15 cellular contexts compared by ENCODE assay signal in the genomic region with DNA sequence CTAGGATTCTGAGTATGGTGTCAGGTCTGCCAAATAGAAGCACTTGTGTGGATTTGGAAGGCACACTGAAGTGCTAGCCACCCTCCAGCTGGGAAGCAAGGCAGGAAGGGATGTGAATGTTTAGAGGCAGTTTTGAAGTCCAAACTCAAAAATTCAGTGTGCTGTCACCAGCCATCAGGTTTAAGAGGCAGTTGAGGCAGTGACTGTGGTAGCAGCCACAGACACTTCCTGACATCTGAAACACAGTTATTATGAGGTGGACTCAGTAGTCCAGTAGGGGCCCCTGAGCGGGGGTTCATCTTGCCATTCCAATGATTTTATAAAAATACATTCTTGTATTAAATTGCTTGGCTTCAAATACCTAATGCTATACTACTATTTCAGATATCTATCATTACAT.
"Had no signal": no experiment of that assay in that cellular context is flagged by ENCODE, and none has a peak within 500 bp of the region (broad histone marks: within the 10 kb centered on the region; RNA-seq: fewer than 3 reads in every experiment).

No MANE protein-coding gene starts in this region.

- H3K36me3 ChIP-seq: thoracic aorta, upper lobe of right lung had no signal

- ATAC-seq: left lobe of liver; stimulated activated naive B cell treated with anti-CD40 and anti-IgM and Interleukin-4, amounts not matched to agents 10 μg/mL and 1 μg/mL and 100 μg/mL, for 72 hours; upper lobe of right lung had no signal

- H3K9me3 Mint-ChIP-seq: stimulated activated naive B cell treated with anti-CD40 and anti-IgM and Interleukin-4, amounts not matched to agents 10 μg/mL and 1 μg/mL and 100 μg/mL, for 72 hours had no signal

- H3K4me1 Mint-ChIP-seq: mesothelial cell of epicardium, neural crest cell had no signal

- DNase-seq: activated naive CD4-positive, alpha-beta T cell; aorta; cerebellar nuclear complex; cortex of kidney; erythroblast; hypothalamus; retina; stimulated activated naive B cell treated with anti-CD40 and anti-IgM and Interleukin-4, amounts not matched to agents 10 μg/mL and 1 μg/mL and 100 μg/mL, for 72 hours; upper lobe of right lung had no signal

- H3K4me3 Mint-ChIP-seq: mesothelial cell of epicardium; neural crest cell; stimulated activated naive B cell treated with anti-CD40 and anti-IgM and Interleukin-4, amounts not matched to agents 10 μg/mL and 1 μg/mL and 100 μg/mL, for 72 hours had no signal

- H3K36me3 Mint-ChIP-seq: mesothelial cell of epicardium; stimulated activated naive B cell treated with anti-CD40 and anti-IgM and Interleukin-4, amounts not matched to agents 10 μg/mL and 1 μg/mL and 100 μg/mL, for 72 hours had no signal

- H3K27me3 Mint-ChIP-seq: stimulated activated naive B cell treated with anti-CD40 and anti-IgM and Interleukin-4, amounts not matched to agents 10 μg/mL and 1 μg/mL and 100 μg/mL, for 72 hours had no signal

- H3K9me3 ChIP-seq: thoracic aorta, upper lobe of right lung had no signal

- H3K27ac Mint-ChIP-seq: mesothelial cell of epicardium; stimulated activated naive B cell treated with anti-CD40 and anti-IgM and Interleukin-4, amounts not matched to agents 10 μg/mL and 1 μg/mL and 100 μg/mL, for 72 hours had no signal

- H3K4me1 ChIP-seq: upper lobe of right lung had no signal

- H3K4me3 ChIP-seq: lung, SK-N-MC, thoracic aorta, upper lobe of right lung had no signal

- H3K27ac ChIP-seq: SK-N-MC, thoracic aorta, upper lobe of right lung had no signal

- H3K27me3 ChIP-seq: upper lobe of right lung had no signal
